Comparison of ENCODE assay signal across 10 cellular contexts in the genomic region with DNA sequence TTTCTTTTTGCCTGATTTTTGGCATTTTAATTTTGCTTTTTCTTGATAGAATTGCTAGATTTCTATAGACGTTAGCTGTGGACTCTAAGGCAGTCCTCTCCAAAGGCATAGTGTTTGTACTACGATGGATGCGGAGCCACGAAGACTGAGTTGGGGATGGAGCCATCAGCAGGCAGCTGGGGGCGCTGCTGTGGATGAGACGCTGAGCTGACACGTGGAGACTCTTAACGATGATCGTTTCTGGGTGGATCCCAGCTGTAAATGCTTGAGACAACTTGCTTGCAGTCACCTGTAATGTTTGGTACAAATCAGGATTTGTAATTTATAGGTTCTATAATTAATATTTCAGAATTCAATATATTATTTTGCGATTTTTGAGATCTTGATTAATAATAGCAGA. TPM values are rescaled to one million over a fixed set of nuclear protein-coding genes. Genes with fewer than 3 reads are reported as not detected.
A peak's percentile ranks its signal among the peaks of the same experiment; 100 is the strongest.
DNase-seq lines count a peak whose midpoint lies in the region; ATAC-seq and TF ChIP-seq lines count a peak whose summit lies in the region.
"Had no signal": no experiment of that assay in that cellular context is flagged by ENCODE, and none has a peak within 500 bp of the region (broad histone marks: within the 10 kb centered on the region; RNA-seq: fewer than 3 reads in every experiment).

No MANE protein-coding gene starts in this region.

- no peak overlapping the region for H3K4me3 Mint-ChIP-seq in CD8-positive, alpha-beta T cell
- no peak overlapping the region for H3K4me3 Mint-ChIP-seq in activated naive CD4-positive, alpha-beta T cell treated with anti-CD3 and anti-CD28 coated beads, Interleukin-2, amount 10 ng/mL, durations not matched to agents 7 days and 5 days
- H3K4me3 Mint-ChIP-seq: nephron progenitor cell had no signal

- H4K20me1 ChIP-seq in HCT116 (ENCODE audit: insufficient read depth): no peaks in the 10 kb centered on the region

- H3K9ac ChIP-seq in HCT116 (ENCODE audit: low read length): no peak overlapping the region
- no peak overlapping the region for H3K9ac ChIP-seq in mesendoderm (ENCODE audit: low read length)

- POLR2A ChIA-PET in CD8-positive, alpha-beta T cell (lab: Charles Lee): interaction anchor here (1.2 to 1.6 kb wide), 3 partner anchors 14 to 54 kb away, joined by 3 to 5 read pairs (median 4); no protein-coding TSS in a partner anchor
- POLR2A ChIA-PET in HCT116 (lab: Charles Lee): no interaction called here

- H2BK120ac ChIP-seq in mesendoderm (ENCODE audit: low read depth, low read length): no peak overlapping the region

- no peak overlapping the region for H3K56ac ChIP-seq in mesendoderm (ENCODE audit: low read length)

- DNase-seq in CD8-positive, alpha-beta T cell: peak in 3 of 7 experiments; percentile 32 to 58 (median 39)
- DNase-seq in HCT116 (ENCODE audit: low read depth, low spot score) (no peak), mesendoderm (peak; percentile 70), NCI-H510A treated with DMSO at 0.1 percent for 48 hours (lab: John Stamatoyannopoulos, UW) (no peak), NCI-H2029 (lab: John Stamatoyannopoulos, UW) (no peak), NCI-H187 (lab: John Stamatoyannopoulos, UW) (no peak), KG1 (lab: John Stamatoyannopoulos, UW) (no peak)
- peak; percentile 52 for DNase-seq in activated naive CD4-positive, alpha-beta T cell treated with anti-CD3 and anti-CD28 coated beads, Interleukin-2, amount 10 ng/mL, durations not matched to agents 7 days and 5 days
- DNase-seq: nephron progenitor cell had no signal

- H3K79me2 ChIP-seq in HCT116 (ENCODE audit: insufficient read depth, low read length): no peaks in the 10 kb centered on the region
- H3K79me2 ChIP-seq in mesendoderm (ENCODE audit: control insufficient read depth, insufficient read depth, low read length): no peaks in the 10 kb centered on the region

- RAD21 ChIA-PET in HCT116 (lab: Charles Lee; ENCODE audit: low non-redundant PET in 1 of 2, low total read pairs in 2 of 2, uncharacterized antibody in 2 of 2, unreplicated experiment in 2 of 2): interaction anchor here in 1 of 2 experiments (0.6 kb wide), 1 partner anchor 131 kb away, joined by 4 read pairs; no protein-coding TSS in a partner anchor

- peak; percentile 62 for ATAC-seq in CD8-positive, alpha-beta T cell
- ATAC-seq in HCT116: peak; percentile 62

- no peaks in the 10 kb centered on the region for H3K9me3 Mint-ChIP-seq in CD8-positive, alpha-beta T cell
- no peaks in the 10 kb centered on the region for H3K9me3 Mint-ChIP-seq in activated naive CD4-positive, alpha-beta T cell treated with anti-CD3 and anti-CD28 coated beads, Interleukin-2, amount 10 ng/mL, durations not matched to agents 7 days and 5 days
- H3K9me3 Mint-ChIP-seq: nephron progenitor cell had no signal

- H3K27ac Mint-ChIP-seq in CD8-positive, alpha-beta T cell: no peak overlapping the region
- H3K27ac Mint-ChIP-seq in activated naive CD4-positive, alpha-beta T cell treated with anti-CD3 and anti-CD28 coated beads, Interleukin-2, amount 10 ng/mL, durations not matched to agents 7 days and 5 days: peak overlapping the region; percentile 58

- TF ChIP-seq POLR2A in HCT116 (IDR thresholded peaks at IDR 0.05; ENCODE audit: borderline replicate concordance, extremely low read depth, insufficient read depth, insufficient read length): no peak

- no peaks in the 10 kb centered on the region for H3K27me3 Mint-ChIP-seq in CD8-positive, alpha-beta T cell (ENCODE audit: low read depth)
- H3K27me3 Mint-ChIP-seq in activated naive CD4-positive, alpha-beta T cell treated with anti-CD3 and anti-CD28 coated beads, Interleukin-2, amount 10 ng/mL, durations not matched to agents 7 days and 5 days: no peaks in the 10 kb centered on the region

- H3K36me3 Mint-ChIP-seq in CD8-positive, alpha-beta T cell: no peaks in the 10 kb centered on the region
- no peaks in the 10 kb centered on the region for H3K36me3 Mint-ChIP-seq in activated naive CD4-positive, alpha-beta T cell treated with anti-CD3 and anti-CD28 coated beads, Interleukin-2, amount 10 ng/mL, durations not matched to agents 7 days and 5 days

- intact Hi-C loops in CD8-positive, alpha-beta T cell (cut with DNase I, micrococcal nuclease): loop anchor here in 1 of 2 experiments (10.0 kb wide), 1 partner anchor 98 kb away; no protein-coding TSS in a partner anchor
- intact Hi-C loops in HCT116 (cut with micrococcal nuclease): loop anchor here (5.0 kb wide), 1 partner anchor 221 kb away; no protein-coding TSS in a partner anchor

- no peaks in the 10 kb centered on the region for H3K79me1 ChIP-seq in mesendoderm (ENCODE audit: low read length)

- no peak overlapping the region for H4K8ac ChIP-seq in mesendoderm (ENCODE audit: low read depth, low read length)

- peak; percentile 24 for TF ChIP-seq CTCF in CD8-positive, alpha-beta T cell (IDR thresholded peaks at IDR 0.05)
- TF ChIP-seq CTCF in HCT116 (IDR thresholded peaks at IDR 0.05 in 2 of 3, conservative IDR thresholded peaks at IDR 0.05 in 1 of 3; ENCODE audit: borderline replicate concordance in 1 of 3, insufficient read depth in 1 of 3, low read depth in 2 of 3, low read length in 2 of 3): peak; percentile 25 to 42 (median 35); a peak in 4 of 6 replicates

- no peak overlapping the region for H3K18ac ChIP-seq in mesendoderm (ENCODE audit: low read length)

- H3K27me3 ChIP-seq in CD8-positive, alpha-beta T cell (ENCODE audit: insufficient read depth, low read length): no peaks in the 10 kb centered on the region
- H3K27me3 ChIP-seq in HCT116 (ENCODE audit: insufficient read depth, low read length): no peaks in the 10 kb centered on the region
- H3K27me3 ChIP-seq in mesendoderm (ENCODE audit: insufficient read depth, low read length, poor library complexity): no peaks in the 10 kb centered on the region

- H3K4me1 ChIP-seq in CD8-positive, alpha-beta T cell (ENCODE audit: insufficient read depth, low read length): peaks cover 32% of the 10 kb centered on the region
- H3K4me1 ChIP-seq in HCT116 (ENCODE audit: control insufficient read depth in 1 of 2, insufficient read depth in 2 of 2, low read length in 2 of 2): peaks cover 0 to 13% of the 10 kb centered on the region in 2 experiments; a peak in 2 of 4 replicates
- H3K4me1 ChIP-seq in mesendoderm (ENCODE audit: control insufficient read depth, low read depth, low read length): no peaks in the 10 kb centered on the region

- no TSS peak for BruUV-seq in HCT116 (replicated peaks; lab: Mats Ljungman, UMichigan)

- H2BK5ac ChIP-seq in mesendoderm (ENCODE audit: low read length): no peak overlapping the region

- no peak for TF ChIP-seq RAD21 in HCT116 (IDR thresholded peaks at IDR 0.05; ENCODE audit: low read depth)

- no peak overlapping the region for H3K23ac ChIP-seq in mesendoderm (ENCODE audit: low read length)

- H4K5ac ChIP-seq in mesendoderm (ENCODE audit: low read length): no peak overlapping the region

- no peak overlapping the region for H2BK15ac ChIP-seq in mesendoderm (replicated peaks; ENCODE audit: low read depth)

- peaks cover 50% of the 10 kb centered on the region for H3K4me1 Mint-ChIP-seq in CD8-positive, alpha-beta T cell (ENCODE audit: low read depth)
- H3K4me1 Mint-ChIP-seq in activated naive CD4-positive, alpha-beta T cell treated with anti-CD3 and anti-CD28 coated beads, Interleukin-2, amount 10 ng/mL, durations not matched to agents 7 days and 5 days: peaks cover 58% of the 10 kb centered on the region

- H2AK5ac ChIP-seq in mesendoderm (ENCODE audit: low read length): no peak overlapping the region

- H3K4ac ChIP-seq in mesendoderm (ENCODE audit: low read depth, low read length): no peak overlapping the region

- CTCF ChIA-PET in CD8-positive, alpha-beta T cell (lab: Charles Lee): interaction anchor here (0.6 to 3.7 kb wide), 6 partner anchors 13 to 288 kb away, joined by 3 to 20 read pairs (median 3); a partner anchor contains a TSS
- CTCF ChIA-PET in HCT116 (lab: Charles Lee): interaction anchor here (1.0 kb wide), 1 partner anchor 285 kb away, joined by 4 read pairs; a partner anchor contains a TSS
- CTCF ChIA-PET in activated naive CD4-positive, alpha-beta T cell treated with anti-CD3 and anti-CD28 coated beads, Interleukin-2, amount 10 ng/mL, durations not matched to agents 7 days and 5 days (lab: Charles Lee): interaction anchor here (0.6 to 3.3 kb wide), 14 partner anchors 10 to 517 kb away, joined by 3 to 21 read pairs (median 5); a partner anchor contains a TSS

- WGBS in mesendoderm (ENCODE audit: extremely low coverage, insufficient coverage, low lambda C conversion rate): no CpG with 5 or more reads among the region's 10 CpGs

- H3K9me2 ChIP-seq in HCT116 (ENCODE audit: insufficient read depth): no peaks in the 10 kb centered on the region

- H3K9me3 ChIP-seq in CD8-positive, alpha-beta T cell (ENCODE audit: low read length): no peaks in the 10 kb centered on the region
- H3K9me3 ChIP-seq in HCT116 (ENCODE audit: control insufficient read depth in 1 of 2, insufficient read depth in 1 of 2, low read depth in 1 of 2, low read length in 2 of 2): no peaks in the 10 kb centered on the region

- H3K4me2 ChIP-seq in HCT116 (ENCODE audit: low read length) (no peak overlapping the region), mesendoderm (ENCODE audit: low read length) (no peak overlapping the region)

- no peak overlapping the region for H3K27ac ChIP-seq in CD8-positive, alpha-beta T cell (ENCODE audit: low read depth, low read length)
- H3K27ac ChIP-seq in HCT116 (ENCODE audit: low read depth, low read length) (no peak overlapping the region), mesendoderm (ENCODE audit: low read depth, low read length) (no peak overlapping the region)

- no peak overlapping the region for H3K4me3 ChIP-seq in CD8-positive, alpha-beta T cell (ENCODE audit: low read depth, low read length)
- H3K4me3 ChIP-seq in HCT116 (replicated peaks in 1 of 2; ENCODE audit: low read depth in 1 of 2, low read length in 2 of 2) (no peak overlapping the region), mesendoderm (ENCODE audit: low read length) (no peak overlapping the region)

- no peak overlapping the region for H2AFZ ChIP-seq in HCT116 (ENCODE audit: low read depth, low read length, poor library complexity, severe bottlenecking)

- H3K36me3 ChIP-seq in CD8-positive, alpha-beta T cell (ENCODE audit: insufficient read depth, low read length): no peaks in the 10 kb centered on the region
- H3K36me3 ChIP-seq in HCT116 (ENCODE audit: control insufficient read depth in 1 of 2, insufficient read depth in 2 of 2, low read length in 2 of 2) (no peaks in the 10 kb centered on the region), mesendoderm (ENCODE audit: control insufficient read depth, insufficient read depth, low read length) (no peaks in the 10 kb centered on the region)

TF ChIP-seq in HCT116, 20 proteins besides CTCF, POLR2A, EP300 and RAD21 (continues in another document):
- TF ChIP-seq SP1 (IDR thresholded peaks at IDR 0.05; ENCODE audit: low read depth): no peak

RNA-seq across cellular contexts. Expression of a gene that starts 13.3 kb away (rescaled TPM):
- total RNA-seq in CD8-positive, alpha-beta T cell: 100 to 1,000 TPM; 160 to 166 TPM
- 46.1 TPM for total RNA-seq in HCT116 (2021; ENCODE audit: unreplicated experiment)
- polyA plus RNA-seq in HCT116 (2012): 24.0 and 27.0 TPM in 2 replicates
- polyA plus RNA-seq in mesendoderm (2013, experiment 1 of 2): 20.5 TPM
- polyA plus RNA-seq in mesendoderm (2013, experiment 2 of 2): 20.5 TPM

RNA-seq across cellular contexts. Expression of a gene that starts 27.4 kb away (rescaled TPM):
- not detected for total RNA-seq in CD8-positive, alpha-beta T cell
- total RNA-seq in HCT116 (2021; ENCODE audit: unreplicated experiment): 0.76 TPM
- 0.85 and 0.91 TPM in 2 replicates for polyA plus RNA-seq in HCT116 (2012)
- 0.07 TPM for polyA plus RNA-seq in mesendoderm (2013, experiment 1 of 2)
- polyA plus RNA-seq in mesendoderm (2013, experiment 2 of 2): 0.04 TPM
- total RNA-seq: HT1080 had no signal

Comparison
In these comparisons a context has a peak if more than half of its experiments do, and no peak if none do; other contexts are left out.
1. DNase-seq: peak in activated naive CD4-positive, alpha-beta T cell treated with anti-CD3 and anti-CD28 coated beads, Interleukin-2, amount 10 ng/mL, durations not matched to agents 7 days and 5 days (single experiment) and mesendoderm (single experiment); none in HCT116 (single experiment), NCI-H510A treated with DMSO at 0.1 percent for 48 hours (single experiment), NCI-H2029 (single experiment), NCI-H187 (0 of 2) and KG1 (single experiment).